ENCODE assay signal across 1 cellular context in the genomic region with DNA sequence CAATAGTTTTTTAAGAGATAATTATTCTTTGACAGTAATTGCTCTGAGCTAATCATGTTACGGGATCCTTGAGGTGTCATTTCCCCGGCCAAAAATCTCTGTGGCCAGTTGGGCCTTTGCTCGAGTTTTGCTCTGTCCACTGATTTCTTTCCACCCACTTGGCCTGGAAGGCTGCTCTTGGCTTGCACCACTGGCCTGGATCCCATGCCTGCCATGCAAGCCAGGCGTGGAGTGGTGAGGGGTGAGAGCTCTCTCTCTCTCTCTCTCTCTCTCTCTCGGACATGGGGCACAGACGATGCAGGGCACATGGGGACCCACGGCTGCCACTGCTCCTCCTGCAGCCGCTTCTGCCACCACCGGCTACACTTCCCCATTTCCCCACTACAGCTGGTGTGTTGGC.
TF ChIP-seq lines count a peak whose summit lies in the region.

No MANE protein-coding gene starts in this region.

TF ChIP-seq in H1, 55 proteins besides CTCF, POLR2A, EP300 and RAD21:
- TF ChIP-seq RBBP5 (IDR thresholded peaks at IDR 0.05; ENCODE audit: borderline replicate concordance, low read depth, low read length) (no peak), SRF (IDR thresholded peaks at IDR 0.05; ENCODE audit: low read depth, low read length) (no peak), GABPA (IDR thresholded peaks at IDR 0.05; ENCODE audit: borderline replicate concordance, insufficient read depth, low read length) (no peak), SP1 (IDR thresholded peaks at IDR 0.05; ENCODE audit: low read depth, low read length) (no peak), JUN (IDR thresholded peaks at IDR 0.05; ENCODE audit: low read depth, low read length) (no peak), BCL11A (IDR thresholded peaks at IDR 0.05; ENCODE audit: low read depth in 2 of 2, low read length in 2 of 2) (no peak), CREB1 (IDR thresholded peaks at IDR 0.05) (no peak), TBP (IDR thresholded peaks at IDR 0.05; ENCODE audit: low read depth, low read length) (no peak), EZH2 (IDR thresholded peaks at IDR 0.05; ENCODE audit: low read depth, low read length, severe bottlenecking) (no peak), SIN3A (conservative IDR thresholded peaks at IDR 0.05 in 1 of 2, IDR thresholded peaks at IDR 0.05 in 1 of 2; ENCODE audit: low read depth in 1 of 2, low read length in 2 of 2) (no peak), KDM5A (IDR thresholded peaks at IDR 0.05; ENCODE audit: low read length) (no peak), CHD2 (IDR thresholded peaks at IDR 0.05; ENCODE audit: low read length) (no peak), RNF2 (IDR thresholded peaks at IDR 0.05; ENCODE audit: borderline replicate concordance, low read depth, low read length, missing control alignments, poor library complexity, severe bottlenecking) (no peak), BACH1 (IDR thresholded peaks at IDR 0.05; ENCODE audit: low read length) (no peak), CHD1 (IDR thresholded peaks at IDR 0.05; ENCODE audit: low read depth, low read length) (no peak), SP2 (IDR thresholded peaks at IDR 0.05; ENCODE audit: low read length) (no peak)
- TF ChIP-seq, protein P1, sequence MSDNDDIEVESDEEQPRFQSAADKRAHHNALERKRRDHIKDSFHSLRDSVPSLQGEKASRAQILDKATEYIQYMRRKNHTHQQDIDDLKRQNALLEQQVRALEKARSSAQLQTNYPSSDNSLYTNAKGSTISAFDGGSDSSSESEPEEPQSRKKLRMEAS (IDR thresholded peaks at IDR 0.05) = no peak
- TF ChIP-seq, protein P2, sequence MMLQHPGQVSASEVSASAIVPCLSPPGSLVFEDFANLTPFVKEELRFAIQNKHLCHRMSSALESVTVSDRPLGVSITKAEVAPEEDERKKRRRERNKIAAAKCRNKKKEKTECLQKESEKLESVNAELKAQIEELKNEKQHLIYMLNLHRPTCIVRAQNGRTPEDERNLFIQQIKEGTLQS (IDR thresholded peaks at IDR 0.05; ENCODE audit: insufficient read depth, low read depth, low read length) = no peak
- TF ChIP-seq, protein P3, sequence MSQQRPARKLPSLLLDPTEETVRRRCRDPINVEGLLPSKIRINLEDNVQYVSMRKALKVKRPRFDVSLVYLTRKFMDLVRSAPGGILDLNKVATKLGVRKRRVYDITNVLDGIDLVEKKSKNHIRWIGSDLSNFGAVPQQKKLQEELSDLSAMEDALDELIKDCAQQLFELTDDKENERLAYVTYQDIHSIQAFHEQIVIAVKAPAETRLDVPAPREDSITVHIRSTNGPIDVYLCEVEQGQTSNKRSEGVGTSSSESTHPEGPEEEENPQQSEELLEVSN (IDR thresholded peaks at IDR 0.05) = no peak
